ENCODE assay signal across 23 cellular contexts in the genomic region with DNA sequence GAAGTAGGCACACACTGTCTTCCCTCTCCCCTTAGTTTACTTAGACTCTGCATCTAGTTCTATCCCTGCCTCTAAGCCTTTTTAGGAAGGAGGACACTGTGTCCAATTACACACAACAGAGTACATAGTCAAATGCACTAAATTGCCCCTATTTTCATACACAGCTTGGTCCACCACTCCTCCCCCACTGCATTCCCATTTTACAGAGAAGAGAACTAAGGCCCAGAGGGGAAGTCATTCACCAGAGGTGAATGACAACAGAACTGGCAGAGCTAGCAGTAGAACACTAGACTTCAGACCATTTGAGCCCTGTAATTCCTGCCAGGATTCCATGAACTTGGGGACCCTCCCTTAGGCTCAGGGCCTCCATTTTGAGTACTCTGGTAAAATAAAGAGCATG. TPM values are rescaled to one million over a fixed set of nuclear protein-coding genes. Genes with fewer than 3 reads are reported as not detected.
DNase-seq lines count a peak whose midpoint lies in the region; ATAC-seq, FAIRE-seq and TF ChIP-seq lines count a peak whose summit lies in the region.
"Had no signal": no experiment of that assay in that cellular context is flagged by ENCODE, and none has a peak within 500 bp of the region (broad histone marks: within the 10 kb centered on the region; RNA-seq: fewer than 3 reads in every experiment).

No MANE protein-coding gene starts in this region.

- peaks cover 11% of the 10 kb centered on the region for H3K4me1 Mint-ChIP-seq in activated CD8-positive, alpha-beta T cell treated with anti-CD3 and anti-CD28 coated beads, Interleukin-2, amount 10 ng/mL, durations not matched to agents 7 days and 5 days (ENCODE audit: low read depth)
- peaks cover 12% of the 10 kb centered on the region for H3K4me1 Mint-ChIP-seq in activated CD8-positive, alpha-beta T cell treated with anti-CD3 and anti-CD28 coated beads for 36 hours (ENCODE audit: low read depth)
- H3K4me1 Mint-ChIP-seq in brain: peaks cover 40% of the 10 kb centered on the region

- POLR2A ChIA-PET in activated CD8-positive, alpha-beta T cell treated with anti-CD3 and anti-CD28 coated beads, Interleukin-2, amount 10 ng/mL, durations not matched to agents 7 days and 5 days (lab: Charles Lee): no interaction called here
- POLR2A ChIA-PET in activated CD8-positive, alpha-beta T cell treated with anti-CD3 and anti-CD28 coated beads for 36 hours (lab: Charles Lee): no interaction called here

- peaks cover 3% of the 10 kb centered on the region for H3K27me3 ChIP-seq in parathyroid adenoma (ENCODE audit: control insufficient read depth, insufficient read depth, low read length)
- H3K27me3 ChIP-seq: SJCRH30 had no signal

- intact Hi-C loops in activated CD8-positive, alpha-beta T cell treated with anti-CD3 and anti-CD28 coated beads for 36 hours (cut with micrococcal nuclease): no loop called here

- H3K4me3 ChIP-seq in parathyroid adenoma (ENCODE audit: low read depth, low read length): no peak overlapping the region
- H3K4me3 ChIP-seq: BLaER1 treated with 17β-estradiol and CSF1 and Interleukin-3, amounts not matched to agents 10 nM and 100 nM; HAP-1; SJCRH30 had no signal

- no peak overlapping the region for H3K4me2 ChIP-seq in parathyroid adenoma (ENCODE audit: low read length)
- H3K4me2 ChIP-seq: KMS-11 had no signal

- H3K9me3 Mint-ChIP-seq in activated CD8-positive, alpha-beta T cell treated with anti-CD3 and anti-CD28 coated beads, Interleukin-2, amount 10 ng/mL, durations not matched to agents 7 days and 5 days (ENCODE audit: insufficient read depth): no peaks in the 10 kb centered on the region
- no peaks in the 10 kb centered on the region for H3K9me3 Mint-ChIP-seq in activated CD8-positive, alpha-beta T cell treated with anti-CD3 and anti-CD28 coated beads for 36 hours
- H3K9me3 Mint-ChIP-seq in brain: peaks cover 0 to 5% (median 4%) of the 10 kb centered on the region in 5 experiments
- H3K9me3 Mint-ChIP-seq: CD4-positive, alpha-beta memory T cell had no signal

- FAIRE-seq in frontal cortex (lab: Jason Lieb, UNC): no peak
- FAIRE-seq: G401.6, GM18507, HTR-8/SVneo had no signal

- no peaks in the 10 kb centered on the region for H3K79me2 ChIP-seq in parathyroid adenoma

- H2AFZ ChIP-seq in parathyroid adenoma: no peak overlapping the region

- TF ChIP-seq CTCF in activated CD8-positive, alpha-beta T cell treated with anti-CD3 and anti-CD28 coated beads for 36 hours (IDR thresholded peaks at IDR 0.05): no peak
- TF ChIP-seq CTCF in brain (conservative IDR thresholded peaks at IDR 0.05) (no peak), parathyroid adenoma (IDR thresholded peaks at IDR 0.05) (no peak)

- peaks cover 57% of the 10 kb centered on the region for H3K27me3 Mint-ChIP-seq in activated CD8-positive, alpha-beta T cell treated with anti-CD3 and anti-CD28 coated beads, Interleukin-2, amount 10 ng/mL, durations not matched to agents 7 days and 5 days (ENCODE audit: low read depth)
- H3K27me3 Mint-ChIP-seq in activated CD8-positive, alpha-beta T cell treated with anti-CD3 and anti-CD28 coated beads for 36 hours: peaks cover 45% of the 10 kb centered on the region
- peaks cover 22% of the 10 kb centered on the region for H3K27me3 Mint-ChIP-seq in brain

- DNase-seq in activated CD8-positive, alpha-beta T cell treated with anti-CD3 and anti-CD28 coated beads, Interleukin-2, amount 10 ng/mL, durations not matched to agents 7 days and 5 days: peak; percentile 16
- no peak for DNase-seq in activated CD8-positive, alpha-beta T cell treated with anti-CD3 and anti-CD28 coated beads for 36 hours
- peak; percentile 15 to 22 for DNase-seq in frontal cortex (ENCODE audit: low spot score in 2 of 2)
- no peak for DNase-seq in DMS153 treated with DMSO at 0.1 percent for 48 hours (lab: John Stamatoyannopoulos, UW; ENCODE audit: unreplicated experiment)
- DNase-seq in SKM-1 (lab: John Stamatoyannopoulos, UW; ENCODE audit: unreplicated experiment): no peak
- DNase-seq: ACHN; Caco-2; CD4-positive, alpha-beta memory T cell; IMR-90; NCI-H2029 treated with DMSO at 0.1 percent for 48 hours; NCI-H774; NK-92 treated with Interleukin-12 subunit alpha and Interleukin-12 subunit beta, amount 100 ng/mL, for 24 hours had no signal

- no peak for ATAC-seq in activated CD8-positive, alpha-beta T cell treated with anti-CD3 and anti-CD28 coated beads, Interleukin-2, amount 10 ng/mL, durations not matched to agents 7 days and 5 days
- ATAC-seq in activated CD8-positive, alpha-beta T cell treated with anti-CD3 and anti-CD28 coated beads for 36 hours: no peak
- no peak for ATAC-seq in HG03520 (IDR thresholded peaks at IDR 0.05; ENCODE audit: unreplicated experiment)

- H3K4me3 Mint-ChIP-seq in activated CD8-positive, alpha-beta T cell treated with anti-CD3 and anti-CD28 coated beads, Interleukin-2, amount 10 ng/mL, durations not matched to agents 7 days and 5 days: no peak overlapping the region
- no peak overlapping the region for H3K4me3 Mint-ChIP-seq in activated CD8-positive, alpha-beta T cell treated with anti-CD3 and anti-CD28 coated beads for 36 hours
- H3K4me3 Mint-ChIP-seq in brain: peak overlapping the region; percentile 59 to 94 (median 93)

- H3K27ac ChIP-seq in parathyroid adenoma: peak overlapping the region; percentile 50
- H3K27ac ChIP-seq: 22Rv1; BLaER1 treated with 17β-estradiol and CSF1 and Interleukin-3, amounts not matched to agents 10 nM and 100 nM; KMS-11; SJCRH30 had no signal

- no peak overlapping the region for H3K27ac Mint-ChIP-seq in activated CD8-positive, alpha-beta T cell treated with anti-CD3 and anti-CD28 coated beads, Interleukin-2, amount 10 ng/mL, durations not matched to agents 7 days and 5 days
- no peak overlapping the region for H3K27ac Mint-ChIP-seq in activated CD8-positive, alpha-beta T cell treated with anti-CD3 and anti-CD28 coated beads for 36 hours
- H3K27ac Mint-ChIP-seq in brain: peak overlapping the region; percentile 96 to 100 (median 99)
- H3K27ac Mint-ChIP-seq: CD4-positive, alpha-beta memory T cell had no signal

- H3K9me3 ChIP-seq in parathyroid adenoma (ENCODE audit: control insufficient read depth, low read length): no peaks in the 10 kb centered on the region
- H3K9me3 ChIP-seq: Caco-2, HAP-1, SJCRH30 had no signal

- H3K9ac ChIP-seq in parathyroid adenoma: no peak overlapping the region
- H3K9ac ChIP-seq: BLaER1 treated with 17β-estradiol and CSF1 and Interleukin-3, amounts not matched to agents 10 nM and 100 nM; KMS-11 had no signal

- CTCF ChIA-PET in activated CD8-positive, alpha-beta T cell treated with anti-CD3 and anti-CD28 coated beads, Interleukin-2, amount 10 ng/mL, durations not matched to agents 7 days and 5 days (lab: Charles Lee): interaction anchor here (1.0 to 3.3 kb wide), 2 partner anchors 9 to 20 kb away, joined by 3 to 9 read pairs; no protein-coding TSS in a partner anchor
- CTCF ChIA-PET in activated CD8-positive, alpha-beta T cell treated with anti-CD3 and anti-CD28 coated beads for 36 hours (lab: Charles Lee): interaction anchor here (1.3 kb wide), 1 partner anchor 9 kb away, joined by 4 read pairs; no protein-coding TSS in a partner anchor

- no peaks in the 10 kb centered on the region for H3K36me3 Mint-ChIP-seq in activated CD8-positive, alpha-beta T cell treated with anti-CD3 and anti-CD28 coated beads, Interleukin-2, amount 10 ng/mL, durations not matched to agents 7 days and 5 days (ENCODE audit: low read depth)
- H3K36me3 Mint-ChIP-seq in activated CD8-positive, alpha-beta T cell treated with anti-CD3 and anti-CD28 coated beads for 36 hours (ENCODE audit: low read depth): no peaks in the 10 kb centered on the region
- peaks cover 14% of the 10 kb centered on the region for H3K36me3 Mint-ChIP-seq in brain
- H3K36me3 Mint-ChIP-seq: CD4-positive, alpha-beta memory T cell had no signal

- no peaks in the 10 kb centered on the region for H3K36me3 ChIP-seq in parathyroid adenoma (ENCODE audit: control insufficient read depth, insufficient read depth, low read length)
- H3K36me3 ChIP-seq: BLaER1 treated with 17β-estradiol and CSF1 and Interleukin-3, amounts not matched to agents 10 nM and 100 nM; HAP-1; SJCRH30 had no signal

- peaks cover 4% of the 10 kb centered on the region for H3K4me1 ChIP-seq in parathyroid adenoma
- H3K4me1 ChIP-seq: Caco-2, HAP-1, SJCRH30 had no signal

RNA-seq across cellular contexts. Expression of gene JPH4, which starts 1.1 kb away (rescaled TPM):
- not detected for total RNA-seq in activated CD8-positive, alpha-beta T cell treated with anti-CD3 and anti-CD28 coated beads, Interleukin-2, amount 10 ng/mL, durations not matched to agents 7 days and 5 days
- total RNA-seq in activated CD8-positive, alpha-beta T cell treated with anti-CD3 and anti-CD28 coated beads for 36 hours: under 1 TPM; 0.25 to 0.51 TPM
- polyA plus RNA-seq in brain (ENCODE audit: insufficient read depth, low read depth, low replicate concordance): 39.2 TPM
- 32.2 TPM for total RNA-seq in frontal cortex
- total RNA-seq: Caco-2; CD4-positive, alpha-beta memory T cell; IMR-90 had no signal
- polyA plus RNA-seq: IMR-90 had no signal

RNA-seq across cellular contexts. Expression of gene AP1G2, which starts 12.1 kb away (rescaled TPM):
- total RNA-seq in activated CD8-positive, alpha-beta T cell treated with anti-CD3 and anti-CD28 coated beads, Interleukin-2, amount 10 ng/mL, durations not matched to agents 7 days and 5 days: 100 to 1,000 TPM; 267 to 276 TPM
- total RNA-seq in activated CD8-positive, alpha-beta T cell treated with anti-CD3 and anti-CD28 coated beads for 36 hours: 100 to 1,000 TPM; 146 to 155 TPM
- polyA plus RNA-seq in brain (ENCODE audit: insufficient read depth, low read depth, low replicate concordance): 28.9 TPM
- total RNA-seq in frontal cortex: 12.6 TPM
- total RNA-seq: SJCRH30 had no signal

RNA-seq across cellular contexts. Expression of gene THTPA, which starts 23.7 kb away (rescaled TPM):
- 1 to 10 TPM; 7.3 to 9.8 TPM for total RNA-seq in activated CD8-positive, alpha-beta T cell treated with anti-CD3 and anti-CD28 coated beads, Interleukin-2, amount 10 ng/mL, durations not matched to agents 7 days and 5 days
- 1 to 10 TPM; 5.1 to 7.6 TPM for total RNA-seq in activated CD8-positive, alpha-beta T cell treated with anti-CD3 and anti-CD28 coated beads for 36 hours
- 48.6 TPM for polyA plus RNA-seq in brain (ENCODE audit: insufficient read depth, low read depth, low replicate concordance)
- 23.6 TPM for total RNA-seq in frontal cortex

RNA-seq across cellular contexts. Expression of gene ZFHX2, which starts 28.2 kb away (rescaled TPM):
- 1 to 10 TPM in 1 of 2 experiments, under 1 TPM in 1; 0.90 to 1.5 TPM for total RNA-seq in activated CD8-positive, alpha-beta T cell treated with anti-CD3 and anti-CD28 coated beads, Interleukin-2, amount 10 ng/mL, durations not matched to agents 7 days and 5 days
- total RNA-seq in activated CD8-positive, alpha-beta T cell treated with anti-CD3 and anti-CD28 coated beads for 36 hours: 1 to 10 TPM in 1 of 2 experiments, under 1 TPM in 1; 0.78 to 1.0 TPM
- 6.5 TPM for polyA plus RNA-seq in brain (ENCODE audit: insufficient read depth, low read depth, low replicate concordance)
- 1.2 TPM for total RNA-seq in frontal cortex
- polyA plus RNA-seq: CD4-positive, alpha-beta memory T cell had no signal

RNA-seq across cellular contexts. Expression of gene DHRS2, which starts 56.4 kb away (rescaled TPM):
- total RNA-seq in activated CD8-positive, alpha-beta T cell treated with anti-CD3 and anti-CD28 coated beads, Interleukin-2, amount 10 ng/mL, durations not matched to agents 7 days and 5 days: under 1 TPM; 0.24 to 0.44 TPM
- total RNA-seq in activated CD8-positive, alpha-beta T cell treated with anti-CD3 and anti-CD28 coated beads for 36 hours: 1 to 10 TPM; 3.3 to 3.5 TPM
- polyA plus RNA-seq in brain (ENCODE audit: insufficient read depth, low read depth, low replicate concordance): 0.25 TPM
- 0.41 TPM for total RNA-seq in frontal cortex
- total RNA-seq: CD4-positive, alpha-beta memory T cell had no signal
- polyA plus RNA-seq: CD4-positive, alpha-beta memory T cell had no signal

Comparison
In these comparisons a context has a peak if more than half of its experiments do, and no peak if none do; other contexts are left out.
1. DNase-seq: peak in activated CD8-positive, alpha-beta T cell treated with anti-CD3 and anti-CD28 coated beads, Interleukin-2, amount 10 ng/mL, durations not matched to agents 7 days and 5 days (single experiment) and frontal cortex (2 of 2); none in activated CD8-positive, alpha-beta T cell treated with anti-CD3 and anti-CD28 coated beads for 36 hours (single experiment), DMS153 treated with DMSO at 0.1 percent for 48 hours (single experiment) and SKM-1 (single experiment).
2. H3K27ac Mint-ChIP-seq: peak in brain (5 of 5); none in activated CD8-positive, alpha-beta T cell treated with anti-CD3 and anti-CD28 coated beads, Interleukin-2, amount 10 ng/mL, durations not matched to agents 7 days and 5 days (single experiment) and activated CD8-positive, alpha-beta T cell treated with anti-CD3 and anti-CD28 coated beads for 36 hours (single experiment).
3. H3K4me3 Mint-ChIP-seq: peak in brain (5 of 5); none in activated CD8-positive, alpha-beta T cell treated with anti-CD3 and anti-CD28 coated beads, Interleukin-2, amount 10 ng/mL, durations not matched to agents 7 days and 5 days (single experiment) and activated CD8-positive, alpha-beta T cell treated with anti-CD3 and anti-CD28 coated beads for 36 hours (single experiment).
4. RNA of gene JPH4, which starts 1.1 kb away (total RNA-seq): 32.2 TPM in frontal cortex (single experiment); 0.25 to 0.51 TPM in activated CD8-positive, alpha-beta T cell treated with anti-CD3 and anti-CD28 coated beads for 36 hours and not detected in activated CD8-positive, alpha-beta T cell treated with anti-CD3 and anti-CD28 coated beads, Interleukin-2, amount 10 ng/mL, durations not matched to agents 7 days and 5 days; every median in the first group is over 10 times any median in the second.
5. RNA of gene AP1G2, which starts 12.1 kb away (total RNA-seq): 267 to 276 TPM in activated CD8-positive, alpha-beta T cell treated with anti-CD3 and anti-CD28 coated beads, Interleukin-2, amount 10 ng/mL, durations not matched to agents 7 days and 5 days and 146 to 155 TPM in activated CD8-positive, alpha-beta T cell treated with anti-CD3 and anti-CD28 coated beads for 36 hours; 12.6 TPM in frontal cortex (single experiment); every median in the first group is over 10 times any median in the second.